In the genomic region with DNA sequence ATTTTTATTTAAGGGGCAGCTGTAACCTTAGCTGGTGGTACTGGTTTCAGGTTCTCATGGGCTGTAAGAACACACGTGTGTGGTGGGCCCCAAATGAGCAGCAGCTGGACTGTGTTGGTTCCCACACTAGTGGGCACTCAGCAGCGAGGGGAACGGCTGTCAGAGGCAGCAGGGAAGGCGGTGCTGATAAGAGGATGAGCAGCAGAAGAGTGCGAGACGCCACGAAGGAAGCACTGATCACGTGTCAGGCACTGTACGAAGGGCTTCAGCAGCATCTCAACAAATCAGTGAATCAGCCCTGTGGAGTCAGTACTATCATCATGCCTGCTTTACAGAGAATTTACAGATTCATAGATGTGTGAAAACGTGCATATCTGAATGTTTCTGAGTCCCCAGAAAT, we compare ENCODE assay signal across 1 cellular context.
A peak's percentile ranks its signal among the peaks of the same experiment; 100 is the strongest.
TF ChIP-seq lines count a peak whose summit lies in the region.

No MANE protein-coding gene starts in this region.

TF ChIP-seq in K562, 482 proteins besides CTCF, POLR2A, EP300 and RAD21 (continued from another document):
- TF ChIP-seq CTBP1 (IDR thresholded peaks at IDR 0.05; ENCODE audit: borderline replicate concordance): 0 out of 2 replicates have a peak, but pooled peaks have one; percentile 20
- 0 out of 2 replicates have a peak, but pooled peaks have one; percentile 48 for TF ChIP-seq CXXC5 (CRISPR knock-in tag; IDR thresholded peaks at IDR 0.05)
- TF ChIP-seq, protein P1, sequence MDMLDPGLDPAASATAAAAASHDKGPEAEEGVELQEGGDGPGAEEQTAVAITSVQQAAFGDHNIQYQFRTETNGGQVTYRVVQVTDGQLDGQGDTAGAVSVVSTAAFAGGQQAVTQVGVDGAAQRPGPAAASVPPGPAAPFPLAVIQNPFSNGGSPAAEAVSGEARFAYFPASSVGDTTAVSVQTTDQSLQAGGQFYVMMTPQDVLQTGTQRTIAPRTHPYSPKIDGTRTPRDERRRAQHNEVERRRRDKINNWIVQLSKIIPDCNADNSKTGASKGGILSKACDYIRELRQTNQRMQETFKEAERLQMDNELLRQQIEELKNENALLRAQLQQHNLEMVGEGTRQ (CRISPR knock-in tag; IDR thresholded peaks at IDR 0.05): peak; percentile 51; the same call in 1 of the 2 replicates
- TF ChIP-seq, protein P2, sequence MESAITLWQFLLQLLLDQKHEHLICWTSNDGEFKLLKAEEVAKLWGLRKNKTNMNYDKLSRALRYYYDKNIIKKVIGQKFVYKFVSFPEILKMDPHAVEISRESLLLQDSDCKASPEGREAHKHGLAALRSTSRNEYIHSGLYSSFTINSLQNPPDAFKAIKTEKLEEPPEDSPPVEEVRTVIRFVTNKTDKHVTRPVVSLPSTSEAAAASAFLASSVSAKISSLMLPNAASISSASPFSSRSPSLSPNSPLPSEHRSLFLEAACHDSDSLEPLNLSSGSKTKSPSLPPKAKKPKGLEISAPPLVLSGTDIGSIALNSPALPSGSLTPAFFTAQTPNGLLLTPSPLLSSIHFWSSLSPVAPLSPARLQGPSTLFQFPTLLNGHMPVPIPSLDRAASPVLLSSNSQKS (CRISPR knock-in tag; IDR thresholded peaks at IDR 0.05): no peak
- no peak for TF ChIP-seq ASH1L (IDR thresholded peaks at IDR 0.05; ENCODE audit: borderline replicate concordance, low read depth, partially characterized antibody)
- TF ChIP-seq BHLHE40 (IDR thresholded peaks at IDR 0.05; ENCODE audit: low read length): peak; percentile 75
